ENCODE assay signal across 20 cellular contexts in genomic region chr1:43779805-43780403, GRCh38.
"Had no signal": no experiment of that assay in that cellular context is flagged by ENCODE, and none has a peak within 500 bp of the region (broad histone marks: within the 10 kb centered on the region; RNA-seq: fewer than 3 reads in every experiment).

No MANE protein-coding gene starts in this region.

- H3K4me3 Mint-ChIP-seq: activated T-cell treated with anti-CD3 and anti-CD28 coated beads, Interleukin-2, amount 50 U/mL, for 4 hours; central memory CD8-positive, alpha-beta T cell; naive B cell; T-helper 17 cell; WTC11 had no signal

- H3K27me3 Mint-ChIP-seq: central memory CD8-positive, alpha-beta T cell; naive B cell; T-helper 17 cell had no signal

- H3K27ac ChIP-seq: brain microvascular endothelial cell, coronary artery, left lung, pancreas, uterus had no signal

- H3K36me3 ChIP-seq: brain microvascular endothelial cell, left lung, pancreas, uterus had no signal

- H3K27me3 ChIP-seq: brain microvascular endothelial cell, left lung, pancreas, uterus had no signal

- DNase-seq: activated CD4-positive, alpha-beta T cell treated with anti-CD3 and anti-CD28 coated beads, Interleukin-2, amount 50 U/mL, for 1 hour; activated gamma-delta T cell; activated T-cell treated with anti-CD3 and anti-CD28 coated beads, Interleukin-2, amount 50 U/mL, for 4 hours; anterior cingulate cortex; brain microvascular endothelial cell; effector CD8-positive, alpha-beta T cell; foreskin fibroblast; hypothalamus; kidney; left lung; mammary epithelial cell; naive B cell; pancreas; stimulated activated CD4-positive, alpha-beta T cell treated with anti-CD3 and anti-CD28 coated beads, Interleukin-1b, Interleukin-23, amount 100 ng/mL, for 48 hours; T-helper 17 cell; uterus had no signal

- ATAC-seq: activated T-cell treated with anti-CD3 and anti-CD28 coated beads, Interleukin-2, amount 50 U/mL, for 4 hours; left lung; pancreas; sciatic nerve; T-helper 17 cell had no signal

- H3K27ac Mint-ChIP-seq: naive B cell, T-helper 17 cell, WTC11 had no signal

- H3K9me3 ChIP-seq: pancreas, uterus had no signal

- H3K4me1 ChIP-seq: pancreas, uterus had no signal

- H3K4me3 ChIP-seq: coronary artery, left lung, pancreas, uterus had no signal
